ENCODE assay signal across 8 cellular contexts in genomic region chr1:97919568-97920261, GRCh38. TPM values are rescaled to one million over a fixed set of nuclear protein-coding genes. Genes with fewer than 3 reads are reported as not detected.
A peak's percentile ranks its signal among the peaks of the same experiment; 100 is the strongest.
DNase-seq lines count a peak whose midpoint lies in the region; ATAC-seq, FAIRE-seq and TF ChIP-seq lines count a peak whose summit lies in the region.

No MANE protein-coding gene starts in this region.

- H3K4me3 ChIP-seq in OCI-LY7 (ENCODE audit: low read depth, low read length, poor library complexity, severe bottlenecking): peak overlapping the region; percentile 87
- H3K4me3 ChIP-seq in endodermal cell (ENCODE audit: low read length): peak overlapping the region; percentile 94
- peak overlapping the region; percentile 33 to 77 (median 66) for H3K4me3 ChIP-seq in pancreas
- H3K4me3 ChIP-seq in trophoblast cell (ENCODE audit: low read depth, low read length): no peak overlapping the region

- peaks cover 33% of the 10 kb centered on the region for H3K4me1 Mint-ChIP-seq in endodermal cell

- no peak overlapping the region for H3K27ac ChIP-seq in OCI-LY7 (ENCODE audit: low read depth, low read length, poor library complexity, severe bottlenecking)
- no peak overlapping the region for H3K27ac ChIP-seq in endodermal cell (ENCODE audit: low read depth, low read length)
- peak overlapping the region; percentile 77 to 93 (median 86) for H3K27ac ChIP-seq in pancreas
- no peak overlapping the region for H3K27ac ChIP-seq in trophoblast cell (ENCODE audit: low read depth, low read length)

- peak in 3 of 4 donors; percentile 31 to 66 (median 40) for ATAC-seq in pancreas
- no peak for ATAC-seq in HG02840 (IDR thresholded peaks at IDR 0.05; ENCODE audit: low FRiP score, unreplicated experiment)

- no peaks in the 10 kb centered on the region for H3K9me3 Mint-ChIP-seq in endodermal cell

- H3K36me3 ChIP-seq in OCI-LY7 (ENCODE audit: insufficient read depth, low read length): no peaks in the 10 kb centered on the region
- no peaks in the 10 kb centered on the region for H3K36me3 ChIP-seq in endodermal cell (ENCODE audit: control insufficient read depth, insufficient read depth, low read length)
- no peaks in the 10 kb centered on the region for H3K36me3 ChIP-seq in pancreas
- no peaks in the 10 kb centered on the region for H3K36me3 ChIP-seq in trophoblast cell (ENCODE audit: control insufficient read depth in 1 of 2, insufficient read depth in 2 of 2, low read length in 2 of 2)

- no peak overlapping the region for H2BK12ac ChIP-seq in trophoblast cell (ENCODE audit: low read length)

- no peak overlapping the region for H2AK5ac ChIP-seq in trophoblast cell (ENCODE audit: low read length)

- no peaks in the 10 kb centered on the region for H3K79me1 ChIP-seq in trophoblast cell (ENCODE audit: low read length)

- CTCF ChIA-PET in OCI-LY7 (lab: Charles Lee; ENCODE audit: unreplicated experiment): interaction anchor here (1.0 kb wide), 1 partner anchor 18 kb away, joined by 3 read pairs; no protein-coding TSS in a partner anchor

- H3K9me3 ChIP-seq in OCI-LY7 (ENCODE audit: low read length) (no peaks in the 10 kb centered on the region), endodermal cell (ENCODE audit: control insufficient read depth, low read length) (no peaks in the 10 kb centered on the region), pancreas (no peaks in the 10 kb centered on the region), trophoblast cell (ENCODE audit: insufficient read depth, low read depth, low read length) (no peaks in the 10 kb centered on the region)

- H4K20me1 ChIP-seq in OCI-LY7 (ENCODE audit: insufficient read depth, low read length): no peaks in the 10 kb centered on the region

- H2AFZ ChIP-seq in OCI-LY7 (ENCODE audit: low read length) (peak overlapping the region; percentile 97), trophoblast cell (ENCODE audit: insufficient read depth, low read length, poor library complexity) (no peak overlapping the region)

- 48% methylated on average over 6 of the region's 7 CpGs; no CpG with 5 or more reads in 1 of the 2 experiments for WGBS in endodermal cell (ENCODE audit: insufficient coverage in 1 of 2, insufficient read length in 1 of 2), 2 experiments
- WGBS in pancreas, 2 donors: 14 to 17% methylated on average over 7 of the region's 7 CpGs
- WGBS in trophoblast cell (ENCODE audit: extremely low coverage, insufficient coverage, insufficient read length): no CpG with 5 or more reads among the region's 7 CpGs

- BruUV-seq in OCI-LY7 (replicated peaks; lab: Mats Ljungman, UMichigan): TSS peak; percentile 48

- no peak for TF ChIP-seq POLR2A in GM12892 (IDR thresholded peaks at IDR 0.05; ENCODE audit: low read depth, low read length)

- DNase-seq in GM12892 (ENCODE audit: insufficient read length) (no peak), OCI-LY7 (ENCODE audit: low spot score) (peak; percentile 2), endodermal cell (no peak), pancreas (no peak), COLO829 (ENCODE audit: low spot score) (no peak), trophoblast cell (no peak)
- DNase-seq in stimulated activated CD4-positive, alpha-beta T cell treated with anti-CD3 and anti-CD28 coated beads, Interleukin-4, amount 100 ng/mL, for 24 hours: no peak

- H3K9ac ChIP-seq in endodermal cell (ENCODE audit: extremely low read depth, low read length, poor library complexity, severe bottlenecking) (no peak overlapping the region), trophoblast cell (ENCODE audit: low read length) (no peak overlapping the region)

- intact Hi-C loops in OCI-LY7 (cut with micrococcal nuclease; ENCODE audit: unreplicated experiment): loop anchor here (1.0 to 2.0 kb wide), 2 partner anchors 71 to 1197 kb away; no protein-coding TSS in a partner anchor
- intact Hi-C loops in pancreas (cut with DNase I): no loop called here

- no peaks in the 10 kb centered on the region for H3K36me3 Mint-ChIP-seq in endodermal cell (ENCODE audit: low read depth)

- H3K4me1 ChIP-seq in OCI-LY7 (ENCODE audit: insufficient read depth, low read length, poor library complexity, severe bottlenecking) (peaks cover 14% of the 10 kb centered on the region), endodermal cell (ENCODE audit: control insufficient read depth, insufficient read depth, low read length) (peaks cover 6% of the 10 kb centered on the region), pancreas (peaks cover 0 to 3% (median 0%) of the 10 kb centered on the region in 3 donors), trophoblast cell (ENCODE audit: control insufficient read depth in 1 of 2, insufficient read depth in 2 of 2, low read length in 2 of 2) (peaks cover 0 to 2% of the 10 kb centered on the region in 2 experiments)

- FAIRE-seq in GM12892 (lab: Jason Lieb, UNC) (peak; percentile 48), pancreas (lab: Jason Lieb, UNC) (peak; percentile 85)

- H3K4ac ChIP-seq in trophoblast cell (ENCODE audit: low read depth, low read length): no peak overlapping the region

- no peak for TF ChIP-seq CTCF in OCI-LY7 (conservative IDR thresholded peaks at IDR 0.05; ENCODE audit: low read length)
- no peak for TF ChIP-seq CTCF in endodermal cell (conservative IDR thresholded peaks at IDR 0.05)
- TF ChIP-seq CTCF in pancreas (IDR thresholded peaks at IDR 0.05): no peak

- H3K23ac ChIP-seq in trophoblast cell (ENCODE audit: low read length): no peak overlapping the region

- H3K27me3 ChIP-seq in endodermal cell (ENCODE audit: control insufficient read depth, insufficient read depth, low read length, poor library complexity, severe bottlenecking): no peaks in the 10 kb centered on the region
- H3K27me3 ChIP-seq in pancreas: no peaks in the 10 kb centered on the region
- H3K27me3 ChIP-seq in trophoblast cell (ENCODE audit: insufficient read depth, low read length): no peaks in the 10 kb centered on the region

- H2BK5ac ChIP-seq in trophoblast cell (ENCODE audit: low read depth, low read length, poor library complexity): no peak overlapping the region

- POLR2A ChIA-PET in OCI-LY7 (lab: Charles Lee): interaction anchor here (0.8 to 2.1 kb wide), 10 partner anchors 9 to 86 kb away, joined by 3 to 15 read pairs (median 4); no protein-coding TSS in a partner anchor

- H3K79me2 ChIP-seq in OCI-LY7 (ENCODE audit: insufficient read depth, low read depth, low read length): 0 out of 2 replicates have a peak, but pooled peaks cover 5% of the 10 kb centered on the region
- no peaks in the 10 kb centered on the region for H3K79me2 ChIP-seq in trophoblast cell (ENCODE audit: control insufficient read depth, insufficient read depth, low read length, poor library complexity)

- H3K4me2 ChIP-seq in OCI-LY7 (ENCODE audit: low read length): peak overlapping the region; percentile 82
- no peak overlapping the region for H3K4me2 ChIP-seq in trophoblast cell (ENCODE audit: low read length)

- no peak overlapping the region for H4K8ac ChIP-seq in trophoblast cell (ENCODE audit: low read depth, low read length)

- peaks cover 1% of the 10 kb centered on the region for H3K27me3 Mint-ChIP-seq in endodermal cell (ENCODE audit: insufficient read depth)

- H3K27ac Mint-ChIP-seq in endodermal cell: no peak overlapping the region

- H3K9me2 ChIP-seq in OCI-LY7 (ENCODE audit: insufficient read depth, low read length): no peaks in the 10 kb centered on the region

- H4K12ac ChIP-seq in trophoblast cell (ENCODE audit: low read depth, low read length): no peak overlapping the region

- no peak overlapping the region for H3K14ac ChIP-seq in trophoblast cell (ENCODE audit: low read length)

- no peak overlapping the region for H3K18ac ChIP-seq in trophoblast cell (ENCODE audit: low read length)

- H2BK120ac ChIP-seq in trophoblast cell (ENCODE audit: insufficient read depth, low read length, poor library complexity): no peak overlapping the region

- H4K91ac ChIP-seq in trophoblast cell (ENCODE audit: low read depth, low read length): no peak overlapping the region

- peak overlapping the region; percentile 82 for H3K4me3 Mint-ChIP-seq in endodermal cell

RNA-seq across cellular contexts. Expression of gene DPYD, which starts 1.1 kb away (rescaled TPM):
- 0.21 TPM for polyA plus RNA-seq in GM12892 (2012; ENCODE audit: missing spikeins)
- 3.9 and 5.5 TPM in 2 replicates for total RNA-seq in OCI-LY7 (2014; rRNA removed; shearing (Covaris generic))
- total RNA-seq in OCI-LY7 (2022) (13.4 and 15.2 TPM in 2 replicates), endodermal cell (10 to 100 TPM in 1 of 2 donors, 1 to 10 TPM in 1; 9.2 to 17.5 TPM), pancreas (10 to 100 TPM in 4 of 6 donors, 1 to 10 TPM in 2; 5.8 to 24.5 (median 11.4) TPM)
- 4.2 TPM for polyA plus RNA-seq in endodermal cell (2013, experiment 1 of 2)
- polyA plus RNA-seq in endodermal cell (2013, experiment 2 of 2): 4.9 TPM
- 1 to 10 TPM; 2.7 to 3.9 TPM for polyA plus RNA-seq in pancreas
- 0.05 and 0.12 TPM in 2 replicates for polyA plus RNA-seq in trophoblast cell (2013)

Comparison
In these comparisons a context has a peak if more than half of its experiments do, and no peak if none do; other contexts are left out.
1. H3K27ac ChIP-seq: peak in pancreas (4 of 4); none in OCI-LY7 (single experiment), endodermal cell (single experiment) and trophoblast cell (single experiment).